ENCODE assay signal across 1 cellular context in the genomic region with DNA sequence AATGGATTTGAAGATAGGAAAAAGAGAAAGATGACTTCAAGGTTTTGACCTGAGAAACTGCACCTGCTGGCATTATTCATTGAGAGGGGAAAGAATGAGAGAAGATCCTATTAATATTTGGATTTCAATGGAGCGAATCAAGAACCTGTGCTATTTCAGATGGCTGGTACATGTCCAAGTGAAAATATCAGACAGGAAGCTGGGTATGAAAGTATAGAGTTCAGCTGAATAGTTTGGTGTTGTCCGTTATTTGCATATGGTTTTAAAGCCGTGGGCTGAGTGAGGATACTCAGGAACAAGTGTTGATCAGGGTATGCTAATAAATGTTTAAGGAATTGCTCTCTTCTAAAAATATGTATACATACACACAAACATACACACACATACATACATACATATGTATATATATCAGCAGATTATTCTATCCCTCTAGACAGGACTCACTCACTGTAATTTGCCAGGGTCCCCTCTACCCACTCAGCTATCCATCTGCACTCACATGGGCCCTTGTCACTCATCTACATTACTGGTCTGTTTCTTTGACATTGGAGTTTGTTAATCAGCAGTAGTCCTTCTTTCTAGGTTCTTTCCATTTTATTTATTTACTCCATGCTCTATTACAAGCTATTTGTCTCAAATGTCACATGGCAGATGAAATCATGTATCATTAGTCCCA.
TF ChIP-seq lines count a peak whose summit lies in the region.

No MANE protein-coding gene starts in this region.

TF ChIP-seq in IMR-90, 13 proteins besides CTCF, POLR2A, EP300 and RAD21 (continued from another document):
- TF ChIP-seq, protein P1, sequence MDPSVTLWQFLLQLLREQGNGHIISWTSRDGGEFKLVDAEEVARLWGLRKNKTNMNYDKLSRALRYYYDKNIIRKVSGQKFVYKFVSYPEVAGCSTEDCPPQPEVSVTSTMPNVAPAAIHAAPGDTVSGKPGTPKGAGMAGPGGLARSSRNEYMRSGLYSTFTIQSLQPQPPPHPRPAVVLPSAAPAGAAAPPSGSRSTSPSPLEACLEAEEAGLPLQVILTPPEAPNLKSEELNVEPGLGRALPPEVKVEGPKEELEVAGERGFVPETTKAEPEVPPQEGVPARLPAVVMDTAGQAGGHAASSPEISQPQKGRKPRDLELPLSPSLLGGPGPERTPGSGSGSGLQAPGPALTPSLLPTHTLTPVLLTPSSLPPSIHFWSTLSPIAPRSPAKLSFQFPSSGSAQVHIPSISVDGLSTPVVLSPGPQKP (IDR thresholded peaks at IDR 0.05; ENCODE audit: borderline replicate concordance, low read depth, low read length) = no peak
- TF ChIP-seq CHD1 (IDR thresholded peaks at IDR 0.05; ENCODE audit: low read depth, low read length) = no peak
- no peak for TF ChIP-seq RCOR1 (IDR thresholded peaks at IDR 0.05; ENCODE audit: insufficient replicate concordance, low read length)
- TF ChIP-seq MXI1 (IDR thresholded peaks at IDR 0.05; ENCODE audit: borderline replicate concordance, low read depth, low read length) = no peak
- TF ChIP-seq, protein P2, sequence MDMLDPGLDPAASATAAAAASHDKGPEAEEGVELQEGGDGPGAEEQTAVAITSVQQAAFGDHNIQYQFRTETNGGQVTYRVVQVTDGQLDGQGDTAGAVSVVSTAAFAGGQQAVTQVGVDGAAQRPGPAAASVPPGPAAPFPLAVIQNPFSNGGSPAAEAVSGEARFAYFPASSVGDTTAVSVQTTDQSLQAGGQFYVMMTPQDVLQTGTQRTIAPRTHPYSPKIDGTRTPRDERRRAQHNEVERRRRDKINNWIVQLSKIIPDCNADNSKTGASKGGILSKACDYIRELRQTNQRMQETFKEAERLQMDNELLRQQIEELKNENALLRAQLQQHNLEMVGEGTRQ (IDR thresholded peaks at IDR 0.05; ENCODE audit: low read depth, low read length) = no peak
- no peak for TF ChIP-seq MAFK (IDR thresholded peaks at IDR 0.05; ENCODE audit: low read depth, low read length)
- TF ChIP-seq BHLHE40 (IDR thresholded peaks at IDR 0.05; ENCODE audit: low read depth, low read length) = no peak
